Comparison of ENCODE assay signal across 9 cellular contexts in genomic region chr1:157496121-157496526, GRCh38. TPM values are rescaled to one million over a fixed set of nuclear protein-coding genes. Genes with fewer than 3 reads are reported as not detected.
DNase-seq lines count a peak whose midpoint lies in the region; ATAC-seq and TF ChIP-seq lines count a peak whose summit lies in the region.
"Had no signal": no experiment of that assay in that cellular context is flagged by ENCODE, and none has a peak within 500 bp of the region (broad histone marks: within the 10 kb centered on the region; RNA-seq: fewer than 3 reads in every experiment).

No MANE protein-coding gene starts in this region.

- H3K4me3 ChIP-seq in AG09309 (ENCODE audit: control insufficient read depth, low read depth, low read length) (no peak overlapping the region), fibroblast of lung (replicated peaks in 1 of 4; ENCODE audit: control extremely low read depth in 1 of 4, insufficient read depth in 1 of 4, low read depth in 3 of 4, low read length in 4 of 4) (no peak overlapping the region)

- no peaks in the 10 kb centered on the region for H3K9me3 ChIP-seq in fibroblast of lung (ENCODE audit: control insufficient read depth, insufficient read depth, low read depth, low read length)

- H2AFZ ChIP-seq in fibroblast of lung (ENCODE audit: low read length): no peak overlapping the region

- H3K4me3 Mint-ChIP-seq in neural crest cell: no peak overlapping the region

- H3K36me3 Mint-ChIP-seq in neural crest cell (ENCODE audit: low read depth): no peaks in the 10 kb centered on the region

- peaks cover 33% of the 10 kb centered on the region for H3K27me3 Mint-ChIP-seq in neural crest cell (ENCODE audit: low read depth)

- H3K27ac ChIP-seq in fibroblast of lung (ENCODE audit: insufficient read depth, low read length): no peak overlapping the region

- DNase-seq in AG09309 (ENCODE audit: low read depth): no peak
- DNase-seq in GM04504 (ENCODE audit: low read depth): peak; percentile 8
- peak; percentile 22 for DNase-seq in NCI-H1092 (lab: John Stamatoyannopoulos, UW)
- peak; percentile 9 for DNase-seq in activated CD4-positive, alpha-beta T cell treated with anti-CD3 and anti-CD28 coated beads, Interleukin-2, amount 50 U/mL, for 1 hour
- DNase-seq in fibroblast of lung (ENCODE audit: low read depth in 2 of 2): peak; percentile 2 to 24
- peak; percentile 65 for DNase-seq in neural crest cell (ENCODE audit: low read depth, low spot score)

- no peaks in the 10 kb centered on the region for H3K36me3 ChIP-seq in fibroblast of lung (ENCODE audit: control insufficient read depth, insufficient read depth, low read length)

- H4K20me1 ChIP-seq in fibroblast of lung (ENCODE audit: control insufficient read depth, extremely low read depth, insufficient read depth, low read length): no peaks in the 10 kb centered on the region

- no peak overlapping the region for H3K27ac Mint-ChIP-seq in neural crest cell (ENCODE audit: unreplicated experiment)
- H3K27ac Mint-ChIP-seq: IgD-negative memory B cell had no signal

- H3K4me1 Mint-ChIP-seq in neural crest cell: peaks cover 3% of the 10 kb centered on the region

- no peaks in the 10 kb centered on the region for H3K9me3 Mint-ChIP-seq in neural crest cell

- no peak overlapping the region for H3K4me2 ChIP-seq in fibroblast of lung (ENCODE audit: extremely low read depth, insufficient read depth, low read length)

- peak; percentile 82 for TF ChIP-seq CTCF in AG09309 (IDR thresholded peaks at IDR 0.05; ENCODE audit: control insufficient read depth, insufficient read depth, low read depth, low read length, missing control alignments)
- TF ChIP-seq CTCF in fibroblast of lung (conservative IDR thresholded peaks at IDR 0.05 in 1 of 2, IDR thresholded peaks at IDR 0.05 in 1 of 2; ENCODE audit: low read depth in 1 of 2, low read length in 2 of 2): peak; percentile 87 to 89
- peak; percentile 84 for TF ChIP-seq CTCF in neural crest cell (conservative IDR thresholded peaks at IDR 0.05)

- H3K9ac ChIP-seq in fibroblast of lung (ENCODE audit: insufficient read depth, low read length): no peak overlapping the region

- H3K27me3 ChIP-seq in fibroblast of lung (ENCODE audit: control insufficient read depth, insufficient read depth, low read length): no peaks in the 10 kb centered on the region

- H3K4me1 ChIP-seq in fibroblast of lung (ENCODE audit: control insufficient read depth, extremely low read depth, insufficient read depth, low read length): no peaks in the 10 kb centered on the region

- no peaks in the 10 kb centered on the region for H3K79me2 ChIP-seq in fibroblast of lung (ENCODE audit: control insufficient read depth, insufficient read depth, low read length)

- no peak for ATAC-seq in HG03196 (IDR thresholded peaks at IDR 0.05; ENCODE audit: unreplicated experiment)
- no peak for ATAC-seq in HG02588 (IDR thresholded peaks at IDR 0.05; ENCODE audit: unreplicated experiment)

RNA-seq across cellular contexts. Expression of gene FCRL5, which starts 56.2 kb away (rescaled TPM):
- total RNA-seq in fibroblast of lung (not detected in 2 replicates), neural crest cell (not detected in 2 replicates)
- polyA plus RNA-seq in fibroblast of lung: 0.05 TPM in 1 of 2 replicates, not detected in the other
- polyA plus RNA-seq in fibroblast of lung (2012): not detected in 2 replicates
- polyA minus RNA-seq in fibroblast of lung (ENCODE audit: low replicate concordance): not detected in 2 replicates
